1 cellular context compared by ENCODE assay signal in genomic region chr6:15504581-15505350, GRCh38.
A peak's percentile ranks its signal among the peaks of the same experiment; 100 is the strongest.
TF ChIP-seq lines count a peak whose summit lies in the region.

No MANE protein-coding gene starts in this region.

TF ChIP-seq in HepG2, 621 proteins besides CTCF, POLR2A, EP300 and RAD21 (continued from another document and continues in another):
- TF ChIP-seq PITX1 (CRISPR knock-in tag; IDR thresholded peaks at IDR 0.05) (peak; percentile 20; the same call in 1 of the 2 replicates), ATF1 (CRISPR knock-in tag; IDR thresholded peaks at IDR 0.05) (peak; percentile 68; the same call in 1 of the 2 replicates), NFKBIZ (CRISPR knock-in tag; IDR thresholded peaks at IDR 0.05) (no peak), FOXA1 (IDR thresholded peaks at IDR 0.05) (no peak), FOXA1 (CRISPR knock-in tag; IDR thresholded peaks at IDR 0.05) (peak; percentile 76), ZNF432 (CRISPR knock-in tag; IDR thresholded peaks at IDR 0.05; ENCODE audit: borderline replicate concordance) (no peak), ZNF7 (CRISPR knock-in tag; IDR thresholded peaks at IDR 0.05) (no peak), FOXP1 (IDR thresholded peaks at IDR 0.05) (no peak), FOXP1 (CRISPR knock-in tag; IDR thresholded peaks at IDR 0.05) (peak; percentile 60; the same call in 1 of the 2 replicates), ZIK1 (CRISPR knock-in tag; IDR thresholded peaks at IDR 0.05; ENCODE audit: borderline replicate concordance, low read depth) (0 out of 2 replicates have a peak, but pooled peaks have one; percentile 50), KDM6A (CRISPR knock-in tag; IDR thresholded peaks at IDR 0.05; ENCODE audit: low read depth) (no peak), ZNF549 (CRISPR knock-in tag; IDR thresholded peaks at IDR 0.05) (no peak), ZNF615 (CRISPR knock-in tag; IDR thresholded peaks at IDR 0.05; ENCODE audit: borderline replicate concordance) (no peak), ZGPAT (CRISPR knock-in tag; IDR thresholded peaks at IDR 0.05) (peak; percentile 80), UBTF (CRISPR knock-in tag; IDR thresholded peaks at IDR 0.05) (peak; percentile 39; the same call in 1 of the 2 replicates), ZBTB2 (CRISPR knock-in tag; IDR thresholded peaks at IDR 0.05; ENCODE audit: low read depth) (no peak), MTF1 (CRISPR knock-in tag; IDR thresholded peaks at IDR 0.05) (no peak), ZNF136 (CRISPR knock-in tag; IDR thresholded peaks at IDR 0.05; ENCODE audit: low read depth) (0 out of 2 replicates have a peak, but pooled peaks have one; percentile 25), HDAC1 (CRISPR knock-in tag; IDR thresholded peaks at IDR 0.05) (peak; percentile 64; the same call in 1 of the 2 replicates), FOXA3 (CRISPR knock-in tag; IDR thresholded peaks at IDR 0.05) (peak; percentile 77), HDAC2 (CRISPR knock-in tag; IDR thresholded peaks at IDR 0.05) (peak; percentile 49), PHF21A (CRISPR knock-in tag; IDR thresholded peaks at IDR 0.05) (peak; percentile 89), ZNF333 (CRISPR knock-in tag; IDR thresholded peaks at IDR 0.05; ENCODE audit: borderline replicate concordance) (no peak), ZNF34 (CRISPR knock-in tag; IDR thresholded peaks at IDR 0.05; ENCODE audit: borderline replicate concordance) (0 out of 2 replicates have a peak, but pooled peaks have one; percentile 78), BCL6 (CRISPR knock-in tag; IDR thresholded peaks at IDR 0.05) (peak; percentile 90), ZNF441 (CRISPR knock-in tag; IDR thresholded peaks at IDR 0.05; ENCODE audit: borderline replicate concordance) (0 out of 2 replicates have a peak, but pooled peaks have one; percentile 80), TBL1XR1 (IDR thresholded peaks at IDR 0.05; ENCODE audit: borderline replicate concordance, low read length, partially characterized antibody) (peak; percentile 22), FOXM1 (CRISPR knock-in tag; IDR thresholded peaks at IDR 0.05) (no peak), XRCC5 (optimal IDR thresholded peaks at IDR 0.05; ENCODE audit: low read length) (peak; percentile 49)
- TF ChIP-seq, protein P1, sequence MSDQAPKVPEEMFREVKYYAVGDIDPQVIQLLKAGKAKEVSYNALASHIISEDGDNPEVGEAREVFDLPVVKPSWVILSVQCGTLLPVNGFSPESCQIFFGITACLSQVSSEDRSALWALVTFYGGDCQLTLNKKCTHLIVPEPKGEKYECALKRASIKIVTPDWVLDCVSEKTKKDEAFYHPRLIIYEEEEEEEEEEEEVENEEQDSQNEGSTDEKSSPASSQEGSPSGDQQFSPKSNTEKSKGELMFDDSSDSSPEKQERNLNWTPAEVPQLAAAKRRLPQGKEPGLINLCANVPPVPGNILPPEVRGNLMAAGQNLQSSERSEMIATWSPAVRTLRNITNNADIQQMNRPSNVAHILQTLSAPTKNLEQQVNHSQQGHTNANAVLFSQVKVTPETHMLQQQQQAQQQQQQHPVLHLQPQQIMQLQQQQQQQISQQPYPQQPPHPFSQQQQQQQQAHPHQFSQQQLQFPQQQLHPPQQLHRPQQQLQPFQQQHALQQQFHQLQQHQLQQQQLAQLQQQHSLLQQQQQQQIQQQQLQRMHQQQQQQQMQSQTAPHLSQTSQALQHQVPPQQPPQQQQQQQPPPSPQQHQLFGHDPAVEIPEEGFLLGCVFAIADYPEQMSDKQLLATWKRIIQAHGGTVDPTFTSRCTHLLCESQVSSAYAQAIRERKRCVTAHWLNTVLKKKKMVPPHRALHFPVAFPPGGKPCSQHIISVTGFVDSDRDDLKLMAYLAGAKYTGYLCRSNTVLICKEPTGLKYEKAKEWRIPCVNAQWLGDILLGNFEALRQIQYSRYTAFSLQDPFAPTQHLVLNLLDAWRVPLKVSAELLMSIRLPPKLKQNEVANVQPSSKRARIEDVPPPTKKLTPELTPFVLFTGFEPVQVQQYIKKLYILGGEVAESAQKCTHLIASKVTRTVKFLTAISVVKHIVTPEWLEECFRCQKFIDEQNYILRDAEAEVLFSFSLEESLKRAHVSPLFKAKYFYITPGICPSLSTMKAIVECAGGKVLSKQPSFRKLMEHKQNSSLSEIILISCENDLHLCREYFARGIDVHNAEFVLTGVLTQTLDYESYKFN (CRISPR knock-in tag; conservative IDR thresholded peaks at IDR 0.05), result peak; percentile 71
- TF ChIP-seq, protein P2, sequence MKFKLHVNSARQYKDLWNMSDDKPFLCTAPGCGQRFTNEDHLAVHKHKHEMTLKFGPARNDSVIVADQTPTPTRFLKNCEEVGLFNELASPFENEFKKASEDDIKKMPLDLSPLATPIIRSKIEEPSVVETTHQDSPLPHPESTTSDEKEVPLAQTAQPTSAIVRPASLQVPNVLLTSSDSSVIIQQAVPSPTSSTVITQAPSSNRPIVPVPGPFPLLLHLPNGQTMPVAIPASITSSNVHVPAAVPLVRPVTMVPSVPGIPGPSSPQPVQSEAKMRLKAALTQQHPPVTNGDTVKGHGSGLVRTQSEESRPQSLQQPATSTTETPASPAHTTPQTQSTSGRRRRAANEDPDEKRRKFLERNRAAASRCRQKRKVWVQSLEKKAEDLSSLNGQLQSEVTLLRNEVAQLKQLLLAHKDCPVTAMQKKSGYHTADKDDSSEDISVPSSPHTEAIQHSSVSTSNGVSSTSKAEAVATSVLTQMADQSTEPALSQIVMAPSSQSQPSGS (CRISPR knock-in tag; IDR thresholded peaks at IDR 0.05), result peak; percentile 62; the same call in 1 of the 2 replicates
- TF ChIP-seq, protein P3, sequence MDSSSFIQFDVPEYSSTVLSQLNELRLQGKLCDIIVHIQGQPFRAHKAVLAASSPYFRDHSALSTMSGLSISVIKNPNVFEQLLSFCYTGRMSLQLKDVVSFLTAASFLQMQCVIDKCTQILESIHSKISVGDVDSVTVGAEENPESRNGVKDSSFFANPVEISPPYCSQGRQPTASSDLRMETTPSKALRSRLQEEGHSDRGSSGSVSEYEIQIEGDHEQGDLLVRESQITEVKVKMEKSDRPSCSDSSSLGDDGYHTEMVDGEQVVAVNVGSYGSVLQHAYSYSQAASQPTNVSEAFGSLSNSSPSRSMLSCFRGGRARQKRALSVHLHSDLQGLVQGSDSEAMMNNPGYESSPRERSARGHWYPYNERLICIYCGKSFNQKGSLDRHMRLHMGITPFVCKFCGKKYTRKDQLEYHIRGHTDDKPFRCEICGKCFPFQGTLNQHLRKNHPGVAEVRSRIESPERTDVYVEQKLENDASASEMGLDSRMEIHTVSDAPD (CRISPR knock-in tag; IDR thresholded peaks at IDR 0.05), result no peak
- TF ChIP-seq, protein P4, sequence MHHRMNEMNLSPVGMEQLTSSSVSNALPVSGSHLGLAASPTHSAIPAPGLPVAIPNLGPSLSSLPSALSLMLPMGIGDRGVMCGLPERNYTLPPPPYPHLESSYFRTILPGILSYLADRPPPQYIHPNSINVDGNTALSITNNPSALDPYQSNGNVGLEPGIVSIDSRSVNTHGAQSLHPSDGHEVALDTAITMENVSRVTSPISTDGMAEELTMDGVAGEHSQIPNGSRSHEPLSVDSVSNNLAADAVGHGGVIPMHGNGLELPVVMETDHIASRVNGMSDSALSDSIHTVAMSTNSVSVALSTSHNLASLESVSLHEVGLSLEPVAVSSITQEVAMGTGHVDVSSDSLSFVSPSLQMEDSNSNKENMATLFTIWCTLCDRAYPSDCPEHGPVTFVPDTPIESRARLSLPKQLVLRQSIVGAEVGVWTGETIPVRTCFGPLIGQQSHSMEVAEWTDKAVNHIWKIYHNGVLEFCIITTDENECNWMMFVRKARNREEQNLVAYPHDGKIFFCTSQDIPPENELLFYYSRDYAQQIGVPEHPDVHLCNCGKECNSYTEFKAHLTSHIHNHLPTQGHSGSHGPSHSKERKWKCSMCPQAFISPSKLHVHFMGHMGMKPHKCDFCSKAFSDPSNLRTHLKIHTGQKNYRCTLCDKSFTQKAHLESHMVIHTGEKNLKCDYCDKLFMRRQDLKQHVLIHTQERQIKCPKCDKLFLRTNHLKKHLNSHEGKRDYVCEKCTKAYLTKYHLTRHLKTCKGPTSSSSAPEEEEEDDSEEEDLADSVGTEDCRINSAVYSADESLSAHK (CRISPR knock-in tag; IDR thresholded peaks at IDR 0.05; ENCODE audit: borderline replicate concordance), result peak; percentile 95
- TF ChIP-seq, protein P5, sequence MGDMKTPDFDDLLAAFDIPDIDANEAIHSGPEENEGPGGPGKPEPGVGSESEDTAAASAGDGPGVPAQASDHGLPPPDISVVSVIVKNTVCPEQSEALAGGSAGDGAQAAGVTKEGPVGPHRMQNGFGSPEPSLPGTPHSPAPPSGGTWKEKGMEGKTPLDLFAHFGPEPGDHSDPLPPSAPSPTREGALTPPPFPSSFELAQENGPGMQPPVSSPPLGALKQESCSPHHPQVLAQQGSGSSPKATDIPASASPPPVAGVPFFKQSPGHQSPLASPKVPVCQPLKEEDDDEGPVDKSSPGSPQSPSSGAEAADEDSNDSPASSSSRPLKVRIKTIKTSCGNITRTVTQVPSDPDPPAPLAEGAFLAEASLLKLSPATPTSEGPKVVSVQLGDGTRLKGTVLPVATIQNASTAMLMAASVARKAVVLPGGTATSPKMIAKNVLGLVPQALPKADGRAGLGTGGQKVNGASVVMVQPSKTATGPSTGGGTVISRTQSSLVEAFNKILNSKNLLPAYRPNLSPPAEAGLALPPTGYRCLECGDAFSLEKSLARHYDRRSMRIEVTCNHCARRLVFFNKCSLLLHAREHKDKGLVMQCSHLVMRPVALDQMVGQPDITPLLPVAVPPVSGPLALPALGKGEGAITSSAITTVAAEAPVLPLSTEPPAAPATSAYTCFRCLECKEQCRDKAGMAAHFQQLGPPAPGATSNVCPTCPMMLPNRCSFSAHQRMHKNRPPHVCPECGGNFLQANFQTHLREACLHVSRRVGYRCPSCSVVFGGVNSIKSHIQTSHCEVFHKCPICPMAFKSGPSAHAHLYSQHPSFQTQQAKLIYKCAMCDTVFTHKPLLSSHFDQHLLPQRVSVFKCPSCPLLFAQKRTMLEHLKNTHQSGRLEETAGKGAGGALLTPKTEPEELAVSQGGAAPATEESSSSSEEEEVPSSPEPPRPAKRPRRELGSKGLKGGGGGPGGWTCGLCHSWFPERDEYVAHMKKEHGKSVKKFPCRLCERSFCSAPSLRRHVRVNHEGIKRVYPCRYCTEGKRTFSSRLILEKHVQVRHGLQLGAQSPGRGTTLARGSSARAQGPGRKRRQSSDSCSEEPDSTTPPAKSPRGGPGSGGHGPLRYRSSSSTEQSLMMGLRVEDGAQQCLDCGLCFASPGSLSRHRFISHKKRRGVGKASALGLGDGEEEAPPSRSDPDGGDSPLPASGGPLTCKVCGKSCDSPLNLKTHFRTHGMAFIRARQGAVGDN (CRISPR knock-in tag; IDR thresholded peaks at IDR 0.05), result peak; percentile 77
- TF ChIP-seq, protein P6, sequence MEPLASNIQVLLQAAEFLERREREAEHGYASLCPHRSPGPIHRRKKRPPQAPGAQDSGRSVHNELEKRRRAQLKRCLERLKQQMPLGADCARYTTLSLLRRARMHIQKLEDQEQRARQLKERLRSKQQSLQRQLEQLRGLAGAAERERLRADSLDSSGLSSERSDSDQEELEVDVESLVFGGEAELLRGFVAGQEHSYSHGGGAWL (CRISPR knock-in tag; IDR thresholded peaks at IDR 0.05), result 0 out of 2 replicates have a peak, but pooled peaks have one; percentile 21
- TF ChIP-seq, protein P7, sequence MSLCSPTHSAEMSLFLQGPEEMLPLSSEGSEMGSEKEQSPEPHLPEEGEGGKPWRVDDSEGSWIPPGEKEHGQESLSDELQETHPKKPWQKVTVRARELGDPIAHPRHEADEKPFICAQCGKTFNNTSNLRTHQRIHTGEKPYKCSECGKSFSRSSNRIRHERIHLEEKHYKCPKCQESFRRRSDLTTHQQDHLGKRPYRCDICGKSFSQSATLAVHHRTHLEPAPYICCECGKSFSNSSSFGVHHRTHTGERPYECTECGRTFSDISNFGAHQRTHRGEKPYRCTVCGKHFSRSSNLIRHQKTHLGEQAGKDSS (CRISPR knock-in tag; IDR thresholded peaks at IDR 0.05; ENCODE audit: borderline replicate concordance, low read depth), result 0 out of 2 replicates have a peak, but pooled peaks have one; percentile 72
- TF ChIP-seq, protein P8, sequence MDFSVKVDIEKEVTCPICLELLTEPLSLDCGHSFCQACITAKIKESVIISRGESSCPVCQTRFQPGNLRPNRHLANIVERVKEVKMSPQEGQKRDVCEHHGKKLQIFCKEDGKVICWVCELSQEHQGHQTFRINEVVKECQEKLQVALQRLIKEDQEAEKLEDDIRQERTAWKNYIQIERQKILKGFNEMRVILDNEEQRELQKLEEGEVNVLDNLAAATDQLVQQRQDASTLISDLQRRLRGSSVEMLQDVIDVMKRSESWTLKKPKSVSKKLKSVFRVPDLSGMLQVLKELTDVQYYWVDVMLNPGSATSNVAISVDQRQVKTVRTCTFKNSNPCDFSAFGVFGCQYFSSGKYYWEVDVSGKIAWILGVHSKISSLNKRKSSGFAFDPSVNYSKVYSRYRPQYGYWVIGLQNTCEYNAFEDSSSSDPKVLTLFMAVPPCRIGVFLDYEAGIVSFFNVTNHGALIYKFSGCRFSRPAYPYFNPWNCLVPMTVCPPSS (IDR thresholded peaks at IDR 0.05), result no peak
